ENCODE assay signal across 8 cellular contexts in the genomic region with DNA sequence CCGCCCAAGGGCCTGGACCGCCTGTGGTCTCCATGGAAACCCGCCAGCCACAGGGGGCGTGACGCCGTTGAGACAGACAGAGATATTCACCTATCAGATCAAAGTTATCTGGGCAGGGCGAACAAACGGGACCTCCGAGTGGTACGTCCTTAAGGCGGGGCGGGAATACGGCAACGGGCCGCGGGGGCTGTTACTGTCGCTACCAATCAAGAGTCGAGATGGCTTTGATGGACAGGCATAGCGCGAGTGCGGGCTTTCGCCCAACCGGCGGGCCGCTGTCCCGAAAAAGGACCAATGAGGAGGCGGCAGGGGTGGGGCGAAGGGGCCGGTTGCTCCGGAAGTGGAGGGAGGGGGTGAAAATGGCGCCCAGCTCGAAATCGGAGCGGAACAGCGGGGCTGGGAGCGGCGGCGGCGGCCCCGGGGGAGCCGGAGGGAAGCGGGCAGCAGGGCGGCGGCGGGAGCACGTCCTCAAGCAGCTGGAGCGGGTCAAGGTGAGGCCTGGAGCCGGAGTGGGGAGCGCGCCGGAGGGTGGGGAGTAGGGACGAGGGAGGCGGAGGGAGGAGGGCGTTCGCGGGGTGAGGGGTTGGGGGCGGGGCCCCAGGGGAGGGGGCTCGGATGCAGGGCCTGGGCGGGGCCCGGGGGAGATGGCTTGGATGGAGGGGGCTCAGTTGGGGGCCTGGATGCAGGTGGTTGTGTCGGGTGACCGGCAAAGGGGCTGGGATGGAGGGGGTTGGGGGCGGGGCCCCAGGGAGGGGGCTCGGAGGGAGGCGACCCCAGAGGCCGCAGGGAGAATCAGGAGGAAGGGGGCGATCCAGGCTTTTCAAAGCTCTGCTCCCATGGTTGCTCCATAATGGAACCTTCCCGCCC. TPM values are rescaled to one million over a fixed set of nuclear protein-coding genes. Genes with fewer than 3 reads are reported as not detected.
DNase-seq lines count a peak whose midpoint lies in the region; ATAC-seq and TF ChIP-seq lines count a peak whose summit lies in the region.

A gene with protein sequence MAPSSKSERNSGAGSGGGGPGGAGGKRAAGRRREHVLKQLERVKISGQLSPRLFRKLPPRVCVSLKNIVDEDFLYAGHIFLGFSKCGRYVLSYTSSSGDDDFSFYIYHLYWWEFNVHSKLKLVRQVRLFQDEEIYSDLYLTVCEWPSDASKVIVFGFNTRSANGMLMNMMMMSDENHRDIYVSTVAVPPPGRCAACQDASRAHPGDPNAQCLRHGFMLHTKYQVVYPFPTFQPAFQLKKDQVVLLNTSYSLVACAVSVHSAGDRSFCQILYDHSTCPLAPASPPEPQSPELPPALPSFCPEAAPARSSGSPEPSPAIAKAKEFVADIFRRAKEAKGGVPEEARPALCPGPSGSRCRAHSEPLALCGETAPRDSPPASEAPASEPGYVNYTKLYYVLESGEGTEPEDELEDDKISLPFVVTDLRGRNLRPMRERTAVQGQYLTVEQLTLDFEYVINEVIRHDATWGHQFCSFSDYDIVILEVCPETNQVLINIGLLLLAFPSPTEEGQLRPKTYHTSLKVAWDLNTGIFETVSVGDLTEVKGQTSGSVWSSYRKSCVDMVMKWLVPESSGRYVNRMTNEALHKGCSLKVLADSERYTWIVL (plus strand): TSS at position 356 of the 867 bp plus-strand sequence. CDS start 4 bp downstream, at position 360.

- peak within 1 kb of the TSS; percentile 99 for H3K4me2 ChIP-seq in DND-41 (ENCODE audit: insufficient read depth, low read length)
- peak within 1 kb of the TSS; percentile 98 for H3K4me2 ChIP-seq in GM23248 (ENCODE audit: unreplicated experiment)

- H3K9ac ChIP-seq in DND-41 (ENCODE audit: low read depth, low read length): peak within 1 kb of the TSS; percentile 77
- peak within 1 kb of the TSS; percentile 80 for H3K9ac ChIP-seq in GM23248

- intact Hi-C loops in activated T-helper 1 cell treated with anti-CD3 and anti-CD28 coated beads, Interleukin-12 subunit alpha, Interleukin-12 subunit beta, Interleukin-2, Interleukin-4 antibody, amounts not matched to agents 30 ng/mL and 10 ng/mL and 1 ng/mL, durations not matched to agents 14 hours and 24 hours and 36 hours (cut with micrococcal nuclease): loop anchor here (1.0 to 5.0 kb wide), 8 partner anchors 34 to 185 kb away; a partner anchor contains a TSS
- intact Hi-C loops in esophagus squamous epithelium (cut with DNase I): no loop called here

- peak in 2 of 4 donors; percentile 18 to 73 for TF ChIP-seq POLR2A in esophagus squamous epithelium (IDR thresholded peaks at IDR 0.05)

- in situ Hi-C loops in GM23248 (cut with MboI): no loop called here

- WGBS in GM23248 (ENCODE audit: low coverage in 1 of 2, low lambda C conversion rate in 2 of 2, missing lambda C conversion rate in 2 of 2), 2 experiments: 1% methylated on average over 25 to 68 of the region's 68 CpGs
- WGBS in esophagus squamous epithelium, 2 donors: 0% methylated on average over 4 to 33 of the region's 68 CpGs

- peak within 1 kb of the TSS; percentile 86 for H3K27ac Mint-ChIP-seq in activated T-helper 1 cell treated with anti-CD3 and anti-CD28 coated beads, Interleukin-12 subunit alpha, Interleukin-12 subunit beta, Interleukin-2, Interleukin-4 antibody, amounts not matched to agents 30 ng/mL and 10 ng/mL and 1 ng/mL, durations not matched to agents 14 hours and 24 hours and 36 hours

- H3K9me3 Mint-ChIP-seq in activated T-helper 1 cell treated with anti-CD3 and anti-CD28 coated beads, Interleukin-12 subunit alpha, Interleukin-12 subunit beta, Interleukin-2, Interleukin-4 antibody, amounts not matched to agents 30 ng/mL and 10 ng/mL and 1 ng/mL, durations not matched to agents 14 hours and 24 hours and 36 hours: no peaks in the 10 kb centered on the region

- H2AFZ ChIP-seq in DND-41 (ENCODE audit: low read depth, low read length): peak within 1 kb of the TSS; percentile 83
- H2AFZ ChIP-seq in GM23248: peak within 1 kb of the TSS; percentile 92

- H3K9me2 ChIP-seq in GM23248 (ENCODE audit: insufficient read depth): no peaks in the 10 kb centered on the region

- peaks cover 42% of the 10 kb centered on the region for H3K36me3 ChIP-seq in DND-41 (ENCODE audit: insufficient read depth, low read length)
- H3K36me3 ChIP-seq in GM23248 (ENCODE audit: low read depth): peaks cover 4% of the 10 kb centered on the region; the same call in 1 of the 2 replicates
- peaks cover 17 to 34% (median 24%) of the 10 kb centered on the region in 3 donors for H3K36me3 ChIP-seq in esophagus squamous epithelium

- H3K4me3 Mint-ChIP-seq in activated T-helper 1 cell treated with anti-CD3 and anti-CD28 coated beads, Interleukin-12 subunit alpha, Interleukin-12 subunit beta, Interleukin-2, Interleukin-4 antibody, amounts not matched to agents 30 ng/mL and 10 ng/mL and 1 ng/mL, durations not matched to agents 14 hours and 24 hours and 36 hours: peak within 1 kb of the TSS; percentile 96

- H3K4me1 Mint-ChIP-seq in activated T-helper 1 cell treated with anti-CD3 and anti-CD28 coated beads, Interleukin-12 subunit alpha, Interleukin-12 subunit beta, Interleukin-2, Interleukin-4 antibody, amounts not matched to agents 30 ng/mL and 10 ng/mL and 1 ng/mL, durations not matched to agents 14 hours and 24 hours and 36 hours (ENCODE audit: low read depth): peaks cover 17% of the 10 kb centered on the region

- H4K20me1 ChIP-seq in DND-41 (ENCODE audit: insufficient read depth, low read length): peaks cover 28% of the 10 kb centered on the region
- no peaks in the 10 kb centered on the region for H4K20me1 ChIP-seq in GM23248 (ENCODE audit: insufficient read depth)

- H3K27ac ChIP-seq in DND-41 (ENCODE audit: low read length) (peak within 1 kb of the TSS; percentile 92), GM23248 (peak within 1 kb of the TSS; percentile 42), esophagus squamous epithelium (peak within 1 kb of the TSS; percentile 93 to 96 (median 95))

- H3K4me3 ChIP-seq in DND-41 (ENCODE audit: low read depth in 1 of 2, low read length in 2 of 2): peak within 1 kb of the TSS; percentile 70 to 83; a peak in 3 of 4 replicates
- peak within 1 kb of the TSS; percentile 94 for H3K4me3 ChIP-seq in GM23248
- H3K4me3 ChIP-seq in esophagus squamous epithelium: peak within 1 kb of the TSS; percentile 75 to 96 (median 90)

- no peaks in the 10 kb centered on the region for H3F3A ChIP-seq in GM23248 (ENCODE audit: insufficient read depth)

- H3K9me3 ChIP-seq in DND-41 (ENCODE audit: insufficient read depth, low read length, severe bottlenecking) (no peaks in the 10 kb centered on the region), GM23248 (ENCODE audit: low read depth) (no peaks in the 10 kb centered on the region), esophagus squamous epithelium (no peaks in the 10 kb centered on the region)

- DNase-seq in DND-41 (peak; percentile 100), GM23248 (peak; percentile 100), Kasumi-1 (lab: John Stamatoyannopoulos, UW) (peak; percentile 98 to 99), RPMI7951 (ENCODE audit: low read depth) (peak; percentile 99), esophagus squamous epithelium (lab: John Stamatoyannopoulos, UW) (peak; percentile 98), myocyte (ENCODE audit: low read depth) (peak; percentile 100)
- peak; percentile 99 for DNase-seq in activated T-helper 1 cell treated with anti-CD3 and anti-CD28 coated beads, Interleukin-12 subunit alpha, Interleukin-12 subunit beta, Interleukin-2, Interleukin-4 antibody, amounts not matched to agents 30 ng/mL and 10 ng/mL and 1 ng/mL, durations not matched to agents 14 hours and 24 hours and 36 hours (ENCODE audit: low spot score)
- peak; percentile 97 to 99 for DNase-seq in stimulated activated CD8-positive, alpha-beta memory T cell treated with anti-CD3 and anti-CD28 coated beads, Interleukin-7, amount 100 ng/mL, for 48 hours (ENCODE audit: extremely low read depth in 1 of 2, low read depth in 1 of 2)

- no peaks in the 10 kb centered on the region for H3K27me3 ChIP-seq in DND-41 (ENCODE audit: insufficient read depth, low read length, poor library complexity)
- H3K27me3 ChIP-seq in GM23248 (replicated peaks; ENCODE audit: insufficient read depth): no peaks in the 10 kb centered on the region
- no peaks in the 10 kb centered on the region for H3K27me3 ChIP-seq in esophagus squamous epithelium

- peaks cover 33% of the 10 kb centered on the region for H3K79me2 ChIP-seq in DND-41 (ENCODE audit: insufficient read depth, low read length)
- H3K79me2 ChIP-seq in GM23248 (ENCODE audit: insufficient read depth): peaks cover 27% of the 10 kb centered on the region

- TF ChIP-seq CTCF in DND-41 (IDR thresholded peaks at IDR 0.05; ENCODE audit: borderline replicate concordance, extremely low read depth, low read length, poor library complexity, severe bottlenecking) (no peak), esophagus squamous epithelium (IDR thresholded peaks at IDR 0.05) (peak in 1 of 6 experiments; percentile 17)

- H3K4me1 ChIP-seq in DND-41 (ENCODE audit: insufficient read depth, low read length): peaks cover 23% of the 10 kb centered on the region
- H3K4me1 ChIP-seq in GM23248 (ENCODE audit: insufficient read depth): peaks cover 5% of the 10 kb centered on the region
- peaks cover 10 to 24% (median 13%) of the 10 kb centered on the region in 3 donors for H3K4me1 ChIP-seq in esophagus squamous epithelium

- no peaks in the 10 kb centered on the region for H3K27me3 Mint-ChIP-seq in activated T-helper 1 cell treated with anti-CD3 and anti-CD28 coated beads, Interleukin-12 subunit alpha, Interleukin-12 subunit beta, Interleukin-2, Interleukin-4 antibody, amounts not matched to agents 30 ng/mL and 10 ng/mL and 1 ng/mL, durations not matched to agents 14 hours and 24 hours and 36 hours (ENCODE audit: insufficient read depth)

- ATAC-seq in DND-41 (ENCODE audit: insufficient read depth, low read depth): peak; percentile 97

- H3K36me3 Mint-ChIP-seq in activated T-helper 1 cell treated with anti-CD3 and anti-CD28 coated beads, Interleukin-12 subunit alpha, Interleukin-12 subunit beta, Interleukin-2, Interleukin-4 antibody, amounts not matched to agents 30 ng/mL and 10 ng/mL and 1 ng/mL, durations not matched to agents 14 hours and 24 hours and 36 hours (ENCODE audit: low read depth): peaks cover 10% of the 10 kb centered on the region

RNA-seq across cellular contexts. Expression of the gene that starts here (rescaled TPM):
- 10.6 and 11.5 TPM in 2 replicates for total RNA-seq in GM23248 (2014; rRNA removed; shearing (Covaris generic))
- polyA plus RNA-seq in GM23248 (2016; fragmentation: Nextera tagmentation; extraction: Ambion mirVana): 9.3 and 10.5 TPM in 2 replicates
- total RNA-seq in RPMI7951 (2014; rRNA removed; shearing (Covaris generic)): 21.1 and 23.5 TPM in 2 replicates
- 57.8 and 61.5 TPM in 2 replicates for total RNA-seq in activated T-helper 1 cell treated with anti-CD3 and anti-CD28 coated beads, Interleukin-12 subunit alpha, Interleukin-12 subunit beta, Interleukin-2, Interleukin-4 antibody, amounts not matched to agents 30 ng/mL and 10 ng/mL and 1 ng/mL, durations not matched to agents 14 hours and 24 hours and 36 hours
- total RNA-seq in esophagus squamous epithelium (10 to 100 TPM; 14.7 to 23.1 (median 19.5) TPM), myocyte (13.7 and 15.8 TPM in 2 replicates)
- 20.7 TPM for polyA plus RNA-seq in myocyte (2012)

Comparison
In these comparisons a context has a peak if more than half of its experiments do, and no peak if none do; other contexts are left out.
1. Peak in every context shown above with its lines: DNase-seq, ATAC-seq, H3K4me3 ChIP-seq and H3K27ac ChIP-seq.
2. H3K27ac ChIP-seq: peak in every context shown above with its lines; median percentile 95 in esophagus squamous epithelium; 92 in DND-41; 42 in GM23248.